9 cellular contexts compared by ENCODE assay signal in genomic region chr2:101124684-101125366, GRCh38. TPM values are rescaled to one million over a fixed set of nuclear protein-coding genes. Genes with fewer than 3 reads are reported as not detected.
DNase-seq lines count a peak whose midpoint lies in the region; ATAC-seq and TF ChIP-seq lines count a peak whose summit lies in the region.
"Had no signal": no experiment of that assay in that cellular context is flagged by ENCODE, and none has a peak within 500 bp of the region (broad histone marks: within the 10 kb centered on the region; RNA-seq: fewer than 3 reads in every experiment).

No MANE protein-coding gene starts in this region.

- H3K27me3 ChIP-seq in liver (ENCODE audit: control insufficient read depth in 4 of 4, insufficient read depth in 4 of 4, low read length in 3 of 4) (no peaks in the 10 kb centered on the region), transverse colon (no peaks in the 10 kb centered on the region)

- peak overlapping the region in 1 of 2 donors; percentile 76 for H3K9ac ChIP-seq in liver (ENCODE audit: low read depth in 1 of 2, low read length in 2 of 2)

- TF ChIP-seq CTCF in liver (IDR thresholded peaks at IDR 0.05; ENCODE audit: low read depth, low read length, missing input control) (no peak), transverse colon (IDR thresholded peaks at IDR 0.05) (no peak)

- TF ChIP-seq POLR2A in transverse colon (IDR thresholded peaks at IDR 0.05), result peak; percentile 16

- H3K4me1 ChIP-seq in liver (ENCODE audit: control insufficient read depth in 4 of 4, insufficient read depth in 4 of 4, low read length in 3 of 4), result peaks cover 27 to 63% (median 44%) of the 10 kb centered on the region in 4 donors
- H3K4me1 ChIP-seq in transverse colon, result peaks cover 26 to 63% (median 42%) of the 10 kb centered on the region in 4 donors

- no peak for TF ChIP-seq EP300 in transverse colon (IDR thresholded peaks at IDR 0.05; ENCODE audit: low read depth)

- H3K36me3 ChIP-seq in liver (ENCODE audit: control insufficient read depth in 4 of 4, insufficient read depth in 3 of 4, low read depth in 1 of 4, low read length in 3 of 4) (no peaks in the 10 kb centered on the region), transverse colon (no peaks in the 10 kb centered on the region)

- H3K27ac ChIP-seq in cingulate gyrus (ENCODE audit: low read depth, low read length), result peak overlapping the region; percentile 23
- peak overlapping the region; percentile 84 to 85 for H3K27ac ChIP-seq in liver (ENCODE audit: low read depth in 1 of 2, low read length in 2 of 2)
- H3K27ac ChIP-seq in transverse colon, result peak overlapping the region; percentile 19 to 74 (median 62)

- H3K9me3 ChIP-seq in liver (ENCODE audit: control insufficient read depth in 4 of 4, low read length in 3 of 4), result no peaks in the 10 kb centered on the region
- no peaks in the 10 kb centered on the region for H3K9me3 ChIP-seq in transverse colon

- no peak overlapping the region for H3K4me3 ChIP-seq in liver (ENCODE audit: low read depth in 1 of 3, low read length in 3 of 3)
- peak overlapping the region in 1 of 4 donors; percentile 9 for H3K4me3 ChIP-seq in transverse colon

- intact Hi-C loops in transverse colon (cut with DNase I; ENCODE audit: low total_unique reads), result no loop called here

- TF ChIP-seq RAD21 in liver (IDR thresholded peaks at IDR 0.05), result peak; percentile 31 to 33

- no peak for ATAC-seq in GM21528 (IDR thresholded peaks at IDR 0.05; ENCODE audit: low FRiP score, unreplicated experiment)

- peak; percentile 59 for DNase-seq in HuH-7.5 (ENCODE audit: low spot score)
- DNase-seq in transverse colon, result peak; percentile 71
- no peak for DNase-seq in NCI-H1417 (lab: John Stamatoyannopoulos, UW)
- DNase-seq in NCI-H187 (lab: John Stamatoyannopoulos, UW), result no peak
- DNase-seq in GM19240 (ENCODE audit: insufficient read length, low spot score), result no peak
- DNase-seq: effector CD8-positive, alpha-beta T cell had no signal

- in situ Hi-C loops in transverse colon (cut with MboI; ENCODE audit: low pct_ligation_motif_present in 1 of 4, low pct_unique_long_range_greater_than_20kb in 1 of 4, low sequenced_read_pairs in 3 of 4), result no loop called here

- WGBS in liver, result 27% methylated on average over 7 of the region's 7 CpGs
- 0 to 54% methylated on average over 1 to 7 of the region's 7 CpGs for WGBS in transverse colon (ENCODE audit: low coverage in 1 of 2), 2 donors

TF ChIP-seq in liver, 16 proteins besides CTCF, POLR2A, EP300 and RAD21:
- TF ChIP-seq GABPA (IDR thresholded peaks at IDR 0.05 in 1 of 2, conservative IDR thresholded peaks at IDR 0.05 in 1 of 2) (peak in 1 of 2 donors; percentile 12), JUND (IDR thresholded peaks at IDR 0.05) (peak; percentile 74 to 90), ATF3 (IDR thresholded peaks at IDR 0.05) (peak; percentile 75), ZBTB33 (IDR thresholded peaks at IDR 0.05) (peak; percentile 36), SP1 (IDR thresholded peaks at IDR 0.05) (peak; percentile 84), HNF4G (IDR thresholded peaks at IDR 0.05) (peak; percentile 66), TAF1 (conservative IDR thresholded peaks at IDR 0.05) (no peak), YY1 (IDR thresholded peaks at IDR 0.05) (peak; percentile 50), FOXA1 (IDR thresholded peaks at IDR 0.05) (peak; percentile 39), FOXA2 (IDR thresholded peaks at IDR 0.05) (peak; percentile 46), HNF4A (conservative IDR thresholded peaks at IDR 0.05) (peak; percentile 89 to 93), EGR1 (IDR thresholded peaks at IDR 0.05; ENCODE audit: low read depth in 2 of 2) (peak in 1 of 2 donors; percentile 20), REST (IDR thresholded peaks at IDR 0.05) (no peak), NR2F2 (IDR thresholded peaks at IDR 0.05) (peak; percentile 85), MAX (IDR thresholded peaks at IDR 0.05) (peak; percentile 60), RXRA (IDR thresholded peaks at IDR 0.05) (peak; percentile 83 to 87)

RNA-seq across cellular contexts. Expression of gene TBC1D8, which starts 26.4 kb away (rescaled TPM):
- 10 to 100 TPM; 10.4 to 38.6 TPM for total RNA-seq in liver
- polyA plus RNA-seq in liver, result 10 to 100 TPM; 13.2 to 13.5 TPM
- 100 to 1,000 TPM in 1 of 4 donors, 10 to 100 TPM in 3; 26.5 to 232 (median 88.4) TPM for total RNA-seq in transverse colon

Comparison
In these comparisons a context has a peak if more than half of its experiments do, and no peak if none do; other contexts are left out.
1. DNase-seq: peak in HuH-7.5 (single experiment) and transverse colon (single experiment); none in NCI-H1417 (0 of 3), NCI-H187 (0 of 2) and GM19240 (single experiment).
2. H3K27ac ChIP-seq: peak in every context shown above with its lines; median percentile 84 in liver; 62 in transverse colon; 23 in cingulate gyrus.